Comparison of ENCODE assay signal across 11 cellular contexts in the genomic region with DNA sequence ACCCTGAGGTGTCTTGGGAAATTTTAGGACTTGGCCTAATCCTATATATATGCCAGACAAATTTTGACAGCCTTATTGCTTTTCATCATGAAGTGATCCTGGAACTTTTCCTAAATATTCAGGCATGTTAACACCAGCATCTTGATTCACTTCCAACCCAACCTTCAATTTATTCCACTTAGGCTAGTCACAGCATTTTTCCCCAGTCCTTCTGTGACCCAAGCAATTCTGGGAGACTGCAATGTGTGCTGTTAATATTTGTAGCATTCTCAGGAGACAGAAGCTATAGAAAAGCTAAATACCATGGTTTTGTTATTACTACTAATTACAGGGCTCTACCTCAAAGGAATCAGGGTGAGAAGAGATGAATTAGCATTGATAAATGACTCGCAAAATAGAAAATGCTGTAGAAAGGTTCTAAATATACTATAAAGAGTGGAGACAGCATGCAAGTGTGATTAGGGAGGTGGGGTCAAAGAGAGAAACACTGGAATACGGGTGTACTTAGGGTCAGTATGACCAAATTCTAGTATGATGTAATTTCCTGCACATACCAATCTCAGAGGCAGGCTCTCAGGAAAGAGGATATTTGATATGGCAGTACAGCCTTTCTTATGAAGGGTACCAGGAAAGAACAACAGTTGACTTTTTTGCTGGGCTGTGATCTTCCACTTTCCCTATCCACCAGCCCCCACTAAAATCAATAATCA. TPM values are rescaled to one million over a fixed set of nuclear protein-coding genes. Genes with fewer than 3 reads are reported as not detected.
DNase-seq lines count a peak whose midpoint lies in the region; ATAC-seq and TF ChIP-seq lines count a peak whose summit lies in the region.
"Had no signal": no experiment of that assay in that cellular context is flagged by ENCODE, and none has a peak within 500 bp of the region (broad histone marks: within the 10 kb centered on the region; RNA-seq: fewer than 3 reads in every experiment).

No MANE protein-coding gene starts in this region.

- no peak for ATAC-seq in HG02840 (IDR thresholded peaks at IDR 0.05; ENCODE audit: low FRiP score, unreplicated experiment)
- ATAC-seq in foreskin keratinocyte = no peak

- no peaks in the 10 kb centered on the region for H3K27me3 ChIP-seq in foreskin keratinocyte

- TF ChIP-seq CTCF in foreskin keratinocyte (conservative IDR thresholded peaks at IDR 0.05) = no peak

- H3K27ac ChIP-seq in foreskin keratinocyte = no peak overlapping the region
- H3K27ac ChIP-seq: WERI-Rb-1 had no signal

- peak; percentile 65 for DNase-seq in ELR (ENCODE audit: low read depth)
- DNase-seq in SKM-1 (lab: John Stamatoyannopoulos, UW; ENCODE audit: unreplicated experiment) = peak; percentile 17
- peak; percentile 88 for DNase-seq in fibroblast of peridontal ligament (ENCODE audit: extremely low read depth)
- peak; percentile 82 for DNase-seq in skeletal muscle cell (ENCODE audit: low read depth)
- no peak for DNase-seq in activated CD4-positive, alpha-beta T cell treated with anti-CD3 and anti-CD28 coated beads, Interleukin-2, amount 50 U/mL, for 1 hour
- DNase-seq in T-helper 9 cell = no peak
- DNase-seq in foreskin keratinocyte = no peak
- DNase-seq: COR-L47, WERI-Rb-1 had no signal

- peaks cover 11% of the 10 kb centered on the region for H3K4me1 ChIP-seq in foreskin keratinocyte

- no peak overlapping the region for H3K4me3 ChIP-seq in skeletal muscle cell (ENCODE audit: low read depth, low read length)

RNA-seq across cellular contexts. Expression of a gene that starts 29.1 kb away (rescaled TPM):
- total RNA-seq in foreskin keratinocyte = 0.04 TPM in 1 of 2 replicates, not detected in the other
- polyA plus RNA-seq in foreskin keratinocyte = not detected in 2 replicates
- total RNA-seq: activated T-helper 1 cell treated with anti-CD3 and anti-CD28 coated beads, Interleukin-12 subunit alpha, Interleukin-12 subunit beta, Interleukin-2, Interleukin-4 antibody, amounts not matched to agents 30 ng/mL and 10 ng/mL and 1 ng/mL, durations not matched to agents 14 hours and 24 hours and 36 hours had no signal

Comparison
In these comparisons a context has a peak if more than half of its experiments do, and no peak if none do; other contexts are left out.
1. DNase-seq: peak in ELR (single experiment), SKM-1 (single experiment), fibroblast of peridontal ligament (single experiment) and skeletal muscle cell (single experiment); none in activated CD4-positive, alpha-beta T cell treated with anti-CD3 and anti-CD28 coated beads, Interleukin-2, amount 50 U/mL, for 1 hour (single experiment), T-helper 9 cell (single experiment) and foreskin keratinocyte (0 of 2).